In genomic region chr7:101088858-101089529, GRCh38 we compare ENCODE assay signal across 14 cellular contexts.
"Had no signal": no experiment of that assay in that cellular context is flagged by ENCODE, and none has a peak within 500 bp of the region (broad histone marks: within the 10 kb centered on the region; RNA-seq: fewer than 3 reads in every experiment).

No MANE protein-coding gene starts in this region.

- ATAC-seq: left lung had no signal

- H3K27ac Mint-ChIP-seq: activated naive CD8-positive, alpha-beta T cell treated with anti-CD3 and anti-CD28 coated beads, Interleukin-2, amount 10 ng/mL, durations not matched to agents 7 days and 5 days; nephron; T-helper 1 cell treated with Interleukin-12 subunit alpha and Interleukin-12 subunit beta and Interleukin-4 antibody, amounts not matched to agents 30 μg/mL and 1 μg/mL, for 36 hours had no signal

- H3K27me3 Mint-ChIP-seq: activated naive CD8-positive, alpha-beta T cell treated with anti-CD3 and anti-CD28 coated beads, Interleukin-2, amount 10 ng/mL, durations not matched to agents 7 days and 5 days had no signal

- H3K9me3 ChIP-seq: ascending aorta, left lung, stomach, thoracic aorta had no signal

- H3K9me3 Mint-ChIP-seq: activated naive CD8-positive, alpha-beta T cell treated with anti-CD3 and anti-CD28 coated beads, Interleukin-2, amount 10 ng/mL, durations not matched to agents 7 days and 5 days; nephron; T-helper 1 cell treated with Interleukin-12 subunit alpha and Interleukin-12 subunit beta and Interleukin-4 antibody, amounts not matched to agents 30 μg/mL and 1 μg/mL, for 36 hours had no signal

- H3K27me3 ChIP-seq: ascending aorta, left lung, stomach had no signal

- H3K4me3 ChIP-seq: ascending aorta, left lung, thoracic aorta had no signal

- DNase-seq: activated CD4-positive, CD25-positive, alpha-beta regulatory T cell; activated naive CD8-positive, alpha-beta T cell treated with anti-CD3 and anti-CD28 coated beads, Interleukin-2, amount 10 ng/mL, durations not matched to agents 7 days and 5 days; foreskin melanocyte; stimulated activated CD4-positive, alpha-beta T cell treated with anti-CD3 and anti-CD28 coated beads, Interleukin-12 subunit alpha, Interleukin-12 subunit beta, amount 100 ng/mL, for 4 hours; stomach had no signal

- H3K27ac ChIP-seq: left lung, stomach, thoracic aorta had no signal

- FAIRE-seq: bronchial epithelial cell, endothelial cell of umbilical vein, keratinocyte, TTC549 had no signal

- H3K4me3 Mint-ChIP-seq: T-helper 1 cell treated with Interleukin-12 subunit alpha and Interleukin-12 subunit beta and Interleukin-4 antibody, amounts not matched to agents 30 μg/mL and 1 μg/mL, for 36 hours had no signal
